In genomic region chr2:15201009-15201408, GRCh38 we compare ENCODE assay signal across 29 cellular contexts.
"Had no signal": no experiment of that assay in that cellular context is flagged by ENCODE, and none has a peak within 500 bp of the region (broad histone marks: within the 10 kb centered on the region; RNA-seq: fewer than 3 reads in every experiment).

No MANE protein-coding gene starts in this region.

- H3K4me3 Mint-ChIP-seq: activated B cell treated with CpG ODN at 0.5 μM for 24 hours; activated CD8-positive, alpha-beta T cell treated with anti-CD3 and anti-CD28 coated beads for 36 hours; activated naive CD8-positive, alpha-beta T cell; activated T-cell treated with anti-CD3 and anti-CD28 coated beads, Interleukin-2, amount 50 U/mL, for 4 hours; activated T-helper 17 cell treated with anti-CD3 and anti-CD28 coated beads, Interleukin-2, amount 50 U/mL, for 72 hours; central memory CD8-positive, alpha-beta T cell; dendritic cell treated with granulocyte-macrophage colony-stimulating factor and Interleukin-4, amounts not matched to agents 40 ng/mL and 50 ng/mL, for 4 days; endodermal cell had no signal

- DNase-seq: activated B cell treated with CpG ODN at 0.5 μM for 24 hours; activated CD4-positive, alpha-beta T cell treated with anti-CD3 and anti-CD28 coated beads for 48 hours; activated CD4-positive, alpha-beta T cell treated with anti-CD3 and anti-CD28 coated beads, Interleukin-2, amount 50 U/mL, for 1 hour; activated CD4-positive, alpha-beta T cell treated with anti-CD3 and anti-CD28 coated beads, Interleukin-2, amount 50 U/mL, for 48 hours; activated CD8-positive, alpha-beta memory T cell treated with anti-CD3 and anti-CD28 coated beads for 24 hours; activated CD8-positive, alpha-beta T cell treated with anti-CD3 and anti-CD28 coated beads for 36 hours; activated effector memory CD4-positive, alpha-beta T cell treated with Interleukin-2 at 50 U/mL for 16 hours; activated gamma-delta T cell treated with Interleukin-2 at 50 U/mL for 16 hours; activated naive CD4-positive, alpha-beta T cell treated with anti-CD3 and anti-CD28 coated beads, Interleukin-2, amount 50 U/mL, for 16 hours; activated naive CD4-positive, alpha-beta T cell treated with Interleukin-2 at 50 U/mL for 16 hours; activated T-cell treated with anti-CD3 and anti-CD28 coated beads, Interleukin-2, amount 50 U/mL, for 4 hours; amniotic stem cell; anterior cingulate cortex; brain microvascular endothelial cell; dorsolateral prefrontal cortex; effector memory CD4-positive, alpha-beta T cell; endodermal cell; foreskin keratinocyte; gastrocnemius medialis; glutamatergic neuron; heart left ventricle; T-helper 2 cell; WERI-Rb-1 had no signal

- H3K36me3 ChIP-seq: brain microvascular endothelial cell, gastrocnemius medialis, heart left ventricle, WERI-Rb-1 had no signal

- H3K4me3 ChIP-seq: coronary artery, dorsolateral prefrontal cortex, esophagus muscularis mucosa, gastrocnemius medialis, heart left ventricle had no signal

- H3K4me1 Mint-ChIP-seq: activated B cell treated with CpG ODN at 0.5 μM for 24 hours, endodermal cell had no signal

- H3K9me3 ChIP-seq: esophagus muscularis mucosa, gastrocnemius medialis had no signal

- H3K27me3 ChIP-seq: brain microvascular endothelial cell, dorsolateral prefrontal cortex, esophagus muscularis mucosa, foreskin keratinocyte, gastrocnemius medialis, heart left ventricle had no signal

- H3K27ac Mint-ChIP-seq: activated B cell treated with CpG ODN at 0.5 μM for 24 hours; activated CD8-positive, alpha-beta T cell treated with anti-CD3 and anti-CD28 coated beads for 36 hours; activated naive CD8-positive, alpha-beta T cell; activated T-helper 17 cell treated with anti-CD3 and anti-CD28 coated beads, Interleukin-2, amount 50 U/mL, for 72 hours; dendritic cell treated with granulocyte-macrophage colony-stimulating factor and Interleukin-4, amounts not matched to agents 40 ng/mL and 50 ng/mL, for 4 days; endodermal cell had no signal

- H3K27me3 Mint-ChIP-seq: activated B cell treated with CpG ODN at 0.5 μM for 24 hours; activated CD8-positive, alpha-beta T cell treated with anti-CD3 and anti-CD28 coated beads for 36 hours; activated naive CD8-positive, alpha-beta T cell; activated T-helper 17 cell treated with anti-CD3 and anti-CD28 coated beads, Interleukin-2, amount 50 U/mL, for 72 hours; central memory CD8-positive, alpha-beta T cell; dendritic cell treated with granulocyte-macrophage colony-stimulating factor and Interleukin-4, amounts not matched to agents 40 ng/mL and 50 ng/mL, for 4 days had no signal

- H3K27ac ChIP-seq: brain microvascular endothelial cell, coronary artery, dorsolateral prefrontal cortex, esophagus muscularis mucosa, foreskin keratinocyte, gastrocnemius medialis, heart left ventricle, WERI-Rb-1 had no signal

- H3K9me3 Mint-ChIP-seq: activated B cell treated with CpG ODN at 0.5 μM for 24 hours had no signal
